8 cellular contexts compared by ENCODE assay signal in genomic region chr18:51110073-51110797, GRCh38.
DNase-seq lines count a peak whose midpoint lies in the region; ATAC-seq, FAIRE-seq and TF ChIP-seq lines count a peak whose summit lies in the region.

No MANE protein-coding gene starts in this region.

- no peaks in the 10 kb centered on the region for H3K9me2 ChIP-seq in SU-DHL-6 (replicated peaks; ENCODE audit: insufficient read depth, low read length)

- 35 to 92% (median 64%) methylated on average over 5 to 42 of the region's 42 CpGs for WGBS in adrenal gland, 4 donors
- WGBS in small intestine, 3 donors: 30 to 40% (median 38%) methylated on average over 36 to 42 of the region's 42 CpGs

- no peaks in the 10 kb centered on the region for H4K20me1 ChIP-seq in SU-DHL-6 (ENCODE audit: low read depth, low read length)

- no peak overlapping the region for H2AFZ ChIP-seq in SU-DHL-6 (ENCODE audit: low read depth, low read length, severe bottlenecking)

- H3K79me2 ChIP-seq in SU-DHL-6 (ENCODE audit: insufficient read depth, low read length): no peaks in the 10 kb centered on the region

- H3K36me3 ChIP-seq in SU-DHL-6 (ENCODE audit: low read length) (no peaks in the 10 kb centered on the region), adrenal gland (replicated peaks in 1 of 2) (no peaks in the 10 kb centered on the region), small intestine (ENCODE audit: control insufficient read depth in 2 of 2, insufficient read depth in 2 of 2, low read length in 2 of 2) (no peaks in the 10 kb centered on the region)

- H3K4me2 ChIP-seq in SU-DHL-6 (ENCODE audit: low read depth, low read length, poor library complexity, severe bottlenecking): no peak overlapping the region

- no peaks in the 10 kb centered on the region for H3K27me3 ChIP-seq in SU-DHL-6 (ENCODE audit: low read length)
- no peaks in the 10 kb centered on the region for H3K27me3 ChIP-seq in adrenal gland
- no peaks in the 10 kb centered on the region for H3K27me3 ChIP-seq in small intestine (ENCODE audit: control insufficient read depth in 2 of 2, insufficient read depth in 2 of 2, low read length in 2 of 2)

- H3K9me3 ChIP-seq in SU-DHL-6 (ENCODE audit: insufficient read depth, low read length): no peaks in the 10 kb centered on the region
- H3K9me3 ChIP-seq in adrenal gland (replicated peaks in 1 of 3): no peaks in the 10 kb centered on the region
- no peaks in the 10 kb centered on the region for H3K9me3 ChIP-seq in small intestine (ENCODE audit: control insufficient read depth, low read depth)

- TF ChIP-seq POLR2A in adrenal gland (IDR thresholded peaks at IDR 0.05): no peak

- H3K27ac ChIP-seq in SU-DHL-6 (ENCODE audit: low read depth, low read length): no peak overlapping the region
- no peak overlapping the region for H3K27ac ChIP-seq in adrenal gland
- H3K27ac ChIP-seq in small intestine (ENCODE audit: low read depth in 1 of 2, low read length in 1 of 2): no peak overlapping the region

- peak; percentile 91 for TF ChIP-seq CTCF in SU-DHL-6 (IDR thresholded peaks at IDR 0.05; ENCODE audit: insufficient read depth, low read length, poor library complexity, severe bottlenecking)
- peak; percentile 88 to 98 (median 94) for TF ChIP-seq CTCF in adrenal gland (IDR thresholded peaks at IDR 0.05)

- peak; percentile 77 for ATAC-seq in GM19438 (IDR thresholded peaks at IDR 0.05; ENCODE audit: low read depth, unreplicated experiment)
- peak; percentile 93 for ATAC-seq in HG03460 (IDR thresholded peaks at IDR 0.05; ENCODE audit: unreplicated experiment)

- no peak overlapping the region for H3K9ac ChIP-seq in SU-DHL-6 (ENCODE audit: low read length)

- DNase-seq in CD1c-positive myeloid dendritic cell (ENCODE audit: extremely low spot score): peak; percentile 72
- DNase-seq in adrenal gland: peak; percentile 53 to 81 (median 72)
- DNase-seq in hepatic stellate cell (ENCODE audit: low spot score): peak; percentile 81
- DNase-seq in small intestine: peak; percentile 39
- DNase-seq in NCI-H128 (lab: John Stamatoyannopoulos, UW; ENCODE audit: unreplicated experiment): no peak

- no peak for FAIRE-seq in small intestine (lab: Jason Lieb, UNC)

- intact Hi-C loops in adrenal gland (cut with DNase I): loop anchor here (5.0 to 10.0 kb wide), 3 partner anchors 272 to 505 kb away; no protein-coding TSS in a partner anchor

- no peak overlapping the region for H3K4me3 ChIP-seq in SU-DHL-6 (ENCODE audit: insufficient read depth, low read length, poor library complexity, severe bottlenecking)
- no peak overlapping the region for H3K4me3 ChIP-seq in adrenal gland
- no peak overlapping the region for H3K4me3 ChIP-seq in small intestine (ENCODE audit: low read depth in 1 of 2, low read length in 2 of 2)

- H3F3A ChIP-seq in SU-DHL-6 (ENCODE audit: insufficient read depth): no peaks in the 10 kb centered on the region

- H3K4me1 ChIP-seq in adrenal gland (replicated peaks in 1 of 2) (peaks cover 0 to 3% of the 10 kb centered on the region in 2 donors), small intestine (ENCODE audit: control insufficient read depth in 2 of 2, insufficient read depth in 1 of 2, low read depth in 1 of 2, low read length in 1 of 2) (no peaks in the 10 kb centered on the region)
